In the genomic region with DNA sequence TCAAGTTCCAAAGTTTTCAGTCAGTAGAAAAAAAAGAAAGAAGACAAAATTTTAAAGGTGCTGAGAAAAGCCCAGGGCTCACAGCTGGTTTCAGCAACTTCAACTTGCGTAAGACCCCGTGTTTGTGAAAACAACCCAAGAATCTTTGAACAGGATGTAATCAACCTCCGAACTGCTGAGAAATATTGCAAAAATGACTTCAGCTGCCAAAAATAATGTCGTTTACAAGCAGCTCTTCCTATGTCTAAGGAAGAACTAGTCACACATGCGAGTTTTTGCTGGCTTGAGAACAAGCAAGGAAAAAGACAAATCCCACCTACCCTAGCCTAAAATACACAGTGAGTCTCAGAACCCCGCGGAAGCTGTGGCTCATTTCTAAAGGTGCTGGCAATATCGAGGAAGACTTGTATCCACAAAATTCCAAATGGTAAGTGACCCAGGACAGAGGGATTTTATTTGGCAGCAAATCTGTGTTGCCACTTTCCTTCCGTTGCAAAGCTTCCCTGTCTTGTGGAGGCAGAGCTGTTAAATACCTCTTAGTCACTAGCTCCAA, we compare ENCODE assay signal across 10 cellular contexts. TPM values are rescaled to one million over a fixed set of nuclear protein-coding genes. Genes with fewer than 3 reads are reported as not detected.
DNase-seq lines count a peak whose midpoint lies in the region; ATAC-seq and TF ChIP-seq lines count a peak whose summit lies in the region.
"Had no signal": no experiment of that assay in that cellular context is flagged by ENCODE, and none has a peak within 500 bp of the region (broad histone marks: within the 10 kb centered on the region; RNA-seq: fewer than 3 reads in every experiment).

No MANE protein-coding gene starts in this region.

- intact Hi-C loops in esophagus squamous epithelium (cut with DNase I), result no loop called here

- TF ChIP-seq POLR2A in esophagus squamous epithelium (IDR thresholded peaks at IDR 0.05), result no peak

- H3K4me3 ChIP-seq in AG04449 (ENCODE audit: low read depth, low read length) (no peak overlapping the region; the same call in 1 of the 2 replicates), esophagus squamous epithelium (peak overlapping the region; percentile 0 to 60 (median 36)), muscle layer of duodenum (ENCODE audit: low read depth in 1 of 2, low read length in 2 of 2) (peak overlapping the region; percentile 65 to 70)

- no peaks in the 10 kb centered on the region for H3K27me3 ChIP-seq in esophagus squamous epithelium
- H3K27me3 ChIP-seq in muscle layer of duodenum (ENCODE audit: low read depth, low read length), result no peaks in the 10 kb centered on the region

- WGBS in esophagus squamous epithelium, 2 donors, result 21 to 27% methylated on average over 9 of the region's 9 CpGs

- CTCF ChIA-PET in AG04449 (lab: Yijun Ruan, JAX), result interaction anchor here (1.2 kb wide), 1 partner anchor 43 kb away, joined by 5 read pairs; no protein-coding TSS in a partner anchor

- no peaks in the 10 kb centered on the region for H3K4me1 ChIP-seq in esophagus squamous epithelium
- H3K4me1 ChIP-seq in muscle layer of duodenum (ENCODE audit: control insufficient read depth in 1 of 2, insufficient read depth in 2 of 2, low read length in 2 of 2), result peaks cover 0 to 9% of the 10 kb centered on the region in 2 donors

- POLR2A ChIA-PET in AG04449 (lab: Yijun Ruan, JAX), result interaction anchor here (0.7 kb wide), 1 partner anchor 13 kb away, joined by 4 read pairs; no protein-coding TSS in a partner anchor

- ATAC-seq in GM19463 (IDR thresholded peaks at IDR 0.05; ENCODE audit: unreplicated experiment), result no peak

- H3K9me3 ChIP-seq in esophagus squamous epithelium (no peaks in the 10 kb centered on the region), muscle layer of duodenum (ENCODE audit: control insufficient read depth in 1 of 2, low read length in 2 of 2) (no peaks in the 10 kb centered on the region)

- TF ChIP-seq CTCF in AG04449 (IDR thresholded peaks at IDR 0.05; ENCODE audit: insufficient read depth, low read length, missing control alignments) (no peak), esophagus squamous epithelium (IDR thresholded peaks at IDR 0.05) (no peak)

- H3K27ac ChIP-seq in esophagus squamous epithelium, result peak overlapping the region; percentile 11 to 73 (median 62)
- peak overlapping the region; percentile 92 for H3K27ac ChIP-seq in muscle layer of duodenum (ENCODE audit: low read length)

- H3K36me3 ChIP-seq in esophagus squamous epithelium (no peaks in the 10 kb centered on the region), muscle layer of duodenum (ENCODE audit: control insufficient read depth in 1 of 2, insufficient read depth in 2 of 2, low read length in 2 of 2) (no peaks in the 10 kb centered on the region)

- DNase-seq in AG04449 (ENCODE audit: low read depth, low spot score) (peak; percentile 77), NOMO-1 treated with DMSO at 0.1 percent for 48 hours (lab: John Stamatoyannopoulos, UW; ENCODE audit: unreplicated experiment) (peak; percentile 76), esophagus squamous epithelium (lab: John Stamatoyannopoulos, UW) (no peak), T1000 (lab: John Stamatoyannopoulos, UW) (no peak), SHP77 treated with DMSO at 0.1 percent for 48 hours (lab: John Stamatoyannopoulos, UW) (no peak), GOT3 (lab: John Stamatoyannopoulos, UW) (no peak)
- DNase-seq: OCI-M1 had no signal

RNA-seq across cellular contexts. Expression of gene SLC8A1, which starts 59.8 kb away (rescaled TPM):
- total RNA-seq in esophagus squamous epithelium, result 10 to 100 TPM in 2 of 4 donors, 1 to 10 TPM in 2; 2.2 to 45.0 (median 9.6) TPM
- total RNA-seq: A673 had no signal

Comparison
In these comparisons a context has a peak if more than half of its experiments do, and no peak if none do; other contexts are left out.
1. DNase-seq: peak in AG04449 (single experiment) and NOMO-1 treated with DMSO at 0.1 percent for 48 hours (single experiment); none in esophagus squamous epithelium (single experiment), T1000 (single experiment), SHP77 treated with DMSO at 0.1 percent for 48 hours (single experiment) and GOT3 (single experiment).